ENCODE assay signal across 24 cellular contexts in the genomic region with DNA sequence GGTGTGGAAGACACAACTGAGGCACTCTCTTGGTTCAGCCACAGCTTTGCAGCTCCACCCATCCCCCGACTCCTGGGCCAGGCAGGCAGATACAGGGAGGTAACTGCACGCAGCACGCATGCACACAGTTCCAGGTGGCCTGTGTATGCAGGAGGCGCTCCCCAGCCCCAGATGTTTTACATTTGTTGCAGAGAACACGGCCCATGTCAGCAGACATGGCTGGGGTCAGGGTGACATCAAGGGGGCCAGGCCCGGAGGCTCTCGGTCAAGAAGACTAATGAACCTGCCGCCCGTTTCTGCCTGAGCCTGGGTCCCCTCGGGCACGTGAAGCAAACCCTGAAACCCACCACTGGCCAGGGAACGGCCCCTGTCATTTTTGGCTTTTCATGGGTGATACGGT. TPM values are rescaled to one million over a fixed set of nuclear protein-coding genes. Genes with fewer than 3 reads are reported as not detected.
"Had no signal": no experiment of that assay in that cellular context is flagged by ENCODE, and none has a peak within 500 bp of the region (broad histone marks: within the 10 kb centered on the region; RNA-seq: fewer than 3 reads in every experiment).

No MANE protein-coding gene starts in this region.

- H3K4me3 ChIP-seq: SJSA1 had no signal

- H3K27me3 ChIP-seq: SJSA1 had no signal

- ATAC-seq: activated T-helper 17 cell treated with anti-CD3 and anti-CD28 coated beads, Interleukin-2, amount 50 U/mL, for 72 hours; T-helper 17 cell; WTC11 had no signal

- H3K27ac ChIP-seq: SJSA1 had no signal

- DNase-seq: activated CD4-positive, alpha-beta T cell treated with anti-CD3 and anti-CD28 coated beads for 1 hour; activated CD4-positive, alpha-beta T cell treated with anti-CD3 and anti-CD28 coated beads, Interleukin-2, amount 10 ng/mL, durations not matched to agents 24 days and 14 days; activated CD4-positive, alpha-beta T cell treated with anti-CD3 and anti-CD28 coated beads, Interleukin-2, amount 50 U/mL, for 48 hours; activated gamma-delta T cell; activated naive CD4-positive, alpha-beta T cell treated with anti-CD3 and anti-CD28 coated beads for 36 hours; activated T-cell treated with anti-CD3 and anti-CD28 coated beads for 4 hours; activated T-cell treated with anti-CD3 and anti-CD28 coated beads, Interleukin-2, amount 50 U/mL, for 48 hours; amygdala; KG1; NCI-H1048; NCI-H146; NCI-H187 treated with DMSO at 0.1 percent for 48 hours; NCI-H2107; NCI-H2171 treated with DMSO at 0.1 percent for 48 hours; NCI-H226; NCI-H526; NCI-H774; SHP77; T-helper 17 cell; T-helper 9 cell had no signal

RNA-seq across cellular contexts. Expression of a gene that starts 57.3 kb away (rescaled TPM):
- total RNA-seq: activated CD4-positive, alpha-beta T cell treated with anti-CD3 and anti-CD28 coated beads, Interleukin-2, amount 10 ng/mL, durations not matched to agents 24 days and 14 days; activated naive CD4-positive, alpha-beta T cell treated with anti-CD3 and anti-CD28 coated beads for 36 hours; activated T-helper 17 cell treated with anti-CD3 and anti-CD28 coated beads, Interleukin-2, amount 50 U/mL, for 72 hours; OCI-LY7; T-helper 17 cell had no signal
